ENCODE assay signal across 1 cellular context in genomic region chr6:41071923-41072835, GRCh38.
A peak's percentile ranks its signal among the peaks of the same experiment; 100 is the strongest.
TF ChIP-seq lines count a peak whose summit lies in the region.

OARD1 (minus strand) TSS chr6:41072356; CDS start chr6:41071634, 722 bp downstream.

TF ChIP-seq in K562, 482 proteins besides CTCF, POLR2A, EP300 and RAD21 (continued from another document and continues in another):
- TF ChIP-seq ARID4B (CRISPR knock-in tag; IDR thresholded peaks at IDR 0.05) = peak; percentile 79; the same call in 1 of the 2 replicates
- no peak for TF ChIP-seq PHB (CRISPR knock-in tag; IDR thresholded peaks at IDR 0.05)
- no peak; the same call in none of the 2 replicates for TF ChIP-seq EGR1 (conservative IDR thresholded peaks at IDR 0.05)
- TF ChIP-seq ZFP36 (IDR thresholded peaks at IDR 0.05; ENCODE audit: low read depth, low read length, partially characterized antibody) = peak; percentile 1
- no peak; the same call in 1 of the 2 replicates for TF ChIP-seq HBP1 (CRISPR knock-in tag; IDR thresholded peaks at IDR 0.05)
- no peak for TF ChIP-seq NCOA6 (IDR thresholded peaks at IDR 0.05)
- TF ChIP-seq LARP7 (IDR thresholded peaks at IDR 0.05) = no peak
- no peak for TF ChIP-seq MTF1 (CRISPR knock-in tag; IDR thresholded peaks at IDR 0.05; ENCODE audit: borderline replicate concordance)
- no peak for TF ChIP-seq RAD51 (IDR thresholded peaks at IDR 0.05; ENCODE audit: borderline replicate concordance, low read depth)
- no peak for TF ChIP-seq CBX5 (IDR thresholded peaks at IDR 0.05; ENCODE audit: borderline replicate concordance, low read depth)
- TF ChIP-seq ETV6 (IDR thresholded peaks at IDR 0.05; ENCODE audit: borderline replicate concordance in 1 of 2, low read depth in 2 of 2, low read length in 1 of 2) = no peak
- TF ChIP-seq ETV6 (CRISPR knock-in tag; IDR thresholded peaks at IDR 0.05; ENCODE audit: borderline replicate concordance) = no peak
- TF ChIP-seq CCAR2 (IDR thresholded peaks at IDR 0.05; ENCODE audit: low read depth, low read length) = no peak
- TF ChIP-seq TEAD2 (tag; IDR thresholded peaks at IDR 0.05) = no peak
- no peak for TF ChIP-seq ZFPM2 (CRISPR knock-in tag; IDR thresholded peaks at IDR 0.05)
- no peak for TF ChIP-seq ZNF354B (CRISPR knock-in tag; IDR thresholded peaks at IDR 0.05)
- TF ChIP-seq NFIX (CRISPR knock-in tag; IDR thresholded peaks at IDR 0.05; ENCODE audit: low read depth) = no peak
- TF ChIP-seq NR2C1 (IDR thresholded peaks at IDR 0.05) = no peak
- peak; percentile 44; the same call in 1 of the 2 replicates for TF ChIP-seq NR2C1 (tag; IDR thresholded peaks at IDR 0.05)
- no peak for TF ChIP-seq ZSCAN32 (CRISPR knock-in tag; IDR thresholded peaks at IDR 0.05)
- no peak for TF ChIP-seq E2F5 (CRISPR knock-in tag; IDR thresholded peaks at IDR 0.05)
- peak; percentile 75 for TF ChIP-seq NCOR1 (IDR thresholded peaks at IDR 0.05)
- TF ChIP-seq NFE2L1 (tag; IDR thresholded peaks at IDR 0.05; ENCODE audit: borderline replicate concordance, low read depth) = no peak
- peak; percentile 53; the same call in 1 of the 2 replicates for TF ChIP-seq CREM (IDR thresholded peaks at IDR 0.05; ENCODE audit: low read depth)
- no peak for TF ChIP-seq RBM14 (IDR thresholded peaks at IDR 0.05; ENCODE audit: borderline replicate concordance, insufficient read depth, low read depth, low read length)
- no peak for TF ChIP-seq ZBTB12 (CRISPR knock-in tag; IDR thresholded peaks at IDR 0.05)
- peak; percentile 41 for TF ChIP-seq PHF20 (IDR thresholded peaks at IDR 0.05; ENCODE audit: partially characterized antibody)
- TF ChIP-seq CREB1 (IDR thresholded peaks at IDR 0.05) = peak; percentile 45
- TF ChIP-seq CREB1 (CRISPR knock-in tag; IDR thresholded peaks at IDR 0.05) = peak; percentile 48; the same call in 1 of the 2 replicates
- no peak for TF ChIP-seq ZNF121 (CRISPR knock-in tag; conservative IDR thresholded peaks at IDR 0.05)
- 0 out of 2 replicates have a peak, but pooled peaks have one; percentile 56 for TF ChIP-seq TEAD4 (IDR thresholded peaks at IDR 0.05; ENCODE audit: low read length)
- TF ChIP-seq TEAD4 (CRISPR knock-in tag; IDR thresholded peaks at IDR 0.05; ENCODE audit: borderline replicate concordance) = no peak
- TF ChIP-seq BACH1 (tag; IDR thresholded peaks at IDR 0.05) = no peak
- TF ChIP-seq SP2 (IDR thresholded peaks at IDR 0.05; ENCODE audit: extremely low read depth, low read depth, low read length, poor library complexity, severe bottlenecking) = peak; percentile 68
- TF ChIP-seq E2F4 (CRISPR knock-in tag; IDR thresholded peaks at IDR 0.05; ENCODE audit: low read depth) = peak; percentile 93
- no peak; a peak in 1 of 4 replicates for TF ChIP-seq CSDE1 (IDR thresholded peaks at IDR 0.05)
- TF ChIP-seq ZNF384 (IDR thresholded peaks at IDR 0.05; ENCODE audit: low read depth, low read length) = peak; percentile 3; the same call in 1 of the 2 replicates
- peak; percentile 87; the same call in 1 of the 2 replicates for TF ChIP-seq SP1 (CRISPR knock-in tag; IDR thresholded peaks at IDR 0.05)
- TF ChIP-seq TRIM24 (IDR thresholded peaks at IDR 0.05) = 0 out of 4 replicates have a peak, but pooled peaks of 1 of the 2 experiments have one; percentile 30
- TF ChIP-seq SRF (CRISPR knock-in tag; IDR thresholded peaks at IDR 0.05) = peak in 1 of 2 experiments; percentile 80; a peak in 2 of 4 replicates
- no peak for TF ChIP-seq ZFP91 (CRISPR knock-in tag; IDR thresholded peaks at IDR 0.05)
- no peak for TF ChIP-seq JUN (IDR thresholded peaks at IDR 0.05; ENCODE audit: borderline replicate concordance, low read depth, low read length)
- TF ChIP-seq JUN (CRISPR knock-in tag; IDR thresholded peaks at IDR 0.05; ENCODE audit: borderline replicate concordance) = no peak
- TF ChIP-seq TFAP4 (CRISPR knock-in tag; IDR thresholded peaks at IDR 0.05; ENCODE audit: borderline replicate concordance) = peak; percentile 75
- no peak for TF ChIP-seq EZH2 (IDR thresholded peaks at IDR 0.05; ENCODE audit: borderline replicate concordance, low read depth, low read length)
- no peak for TF ChIP-seq ILF3 (IDR thresholded peaks at IDR 0.05; ENCODE audit: borderline replicate concordance)
- no peak for TF ChIP-seq HOXB6 (CRISPR knock-in tag; IDR thresholded peaks at IDR 0.05; ENCODE audit: borderline replicate concordance)
- TF ChIP-seq BMI1 (IDR thresholded peaks at IDR 0.05; ENCODE audit: low read length) = no peak
- TF ChIP-seq ZNF76 (CRISPR knock-in tag; IDR thresholded peaks at IDR 0.05; ENCODE audit: borderline replicate concordance) = no peak
- TF ChIP-seq MED1 (CRISPR knock-in tag; IDR thresholded peaks at IDR 0.05; ENCODE audit: borderline replicate concordance) = no peak
- peak; percentile 72 for TF ChIP-seq HMGN3 (IDR thresholded peaks at IDR 0.05; ENCODE audit: borderline replicate concordance, extremely low read depth, insufficient read length, low read depth, low read length)
- no peak for TF ChIP-seq TCFL5 (CRISPR knock-in tag; conservative IDR thresholded peaks at IDR 0.05)
- no peak for TF ChIP-seq ZNF184 (CRISPR knock-in tag; IDR thresholded peaks at IDR 0.05)
- 0 out of 2 replicates have a peak, but pooled peaks have one; percentile 35 for TF ChIP-seq L3MBTL2 (IDR thresholded peaks at IDR 0.05)
- TF ChIP-seq CEBPG (CRISPR knock-in tag; IDR thresholded peaks at IDR 0.05) = no peak
- TF ChIP-seq CEBPG (tag; conservative IDR thresholded peaks at IDR 0.05 in 1 of 2, IDR thresholded peaks at IDR 0.05 in 1 of 2) = no peak
- no peak for TF ChIP-seq CHAMP1 (IDR thresholded peaks at IDR 0.05)
